ENCODE assay signal across 10 cellular contexts in the genomic region with DNA sequence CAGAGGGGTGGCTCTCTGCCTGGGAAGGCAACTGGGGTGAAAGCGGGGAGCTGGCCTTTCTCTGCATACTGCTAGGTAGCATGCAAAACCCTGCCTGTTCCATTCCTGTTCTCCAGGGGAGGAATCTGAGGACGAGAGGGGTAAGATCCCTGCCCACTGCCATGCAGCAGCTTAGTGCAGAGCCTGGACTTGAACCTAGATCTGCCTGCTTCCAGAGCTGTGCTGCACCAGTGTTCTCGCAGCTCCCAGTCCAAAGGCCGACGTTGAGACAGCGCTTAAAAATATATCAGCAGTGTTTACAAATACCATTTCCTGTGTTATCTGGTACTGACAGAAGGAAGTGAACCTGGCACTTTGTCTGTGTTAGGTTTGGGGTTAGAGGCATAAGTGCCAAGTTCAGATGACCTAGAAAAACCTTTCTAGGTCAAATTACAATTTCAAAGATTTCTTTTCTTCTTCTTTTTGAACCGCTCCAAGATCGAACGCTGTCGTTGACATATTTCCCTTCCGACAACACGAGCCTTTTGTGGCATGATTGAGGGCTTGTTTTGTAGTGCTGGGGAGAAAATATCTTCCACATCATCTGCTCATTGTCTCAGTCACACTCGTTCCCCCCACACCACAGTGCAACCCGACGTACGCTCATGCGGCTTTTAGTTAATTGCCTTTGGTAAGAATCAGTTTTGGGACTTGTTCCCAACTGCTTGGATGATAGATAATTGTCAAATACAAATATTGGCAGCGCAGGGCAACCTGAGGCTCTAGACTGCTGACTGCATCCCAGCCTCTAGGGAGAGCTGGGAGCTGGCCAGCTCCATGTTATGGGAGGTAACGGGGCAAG. TPM values are rescaled to one million over a fixed set of nuclear protein-coding genes. Genes with fewer than 3 reads are reported as not detected.
DNase-seq lines count a peak whose midpoint lies in the region; ATAC-seq and TF ChIP-seq lines count a peak whose summit lies in the region.
"Had no signal": no experiment of that assay in that cellular context is flagged by ENCODE, and none has a peak within 500 bp of the region (broad histone marks: within the 10 kb centered on the region; RNA-seq: fewer than 3 reads in every experiment).

No MANE protein-coding gene starts in this region.

- no peaks in the 10 kb centered on the region for H3K27me3 ChIP-seq in parathyroid adenoma (ENCODE audit: control insufficient read depth, insufficient read depth, low read length)

- peaks cover 49% of the 10 kb centered on the region for H3K27me3 Mint-ChIP-seq in activated CD4-positive, alpha-beta memory T cell treated with anti-CD3 and anti-CD28 coated beads, Interleukin-2, amount 10 ng/mL, durations not matched to agents 7 days and 5 days
- peaks cover 24% of the 10 kb centered on the region for H3K27me3 Mint-ChIP-seq in activated CD4-positive, alpha-beta memory T cell treated with anti-CD3 and anti-CD28 coated beads for 36 hours
- peaks cover 11% of the 10 kb centered on the region for H3K27me3 Mint-ChIP-seq in brain

- H2AFZ ChIP-seq in parathyroid adenoma = peak overlapping the region; percentile 46

- intact Hi-C loops in activated CD4-positive, alpha-beta memory T cell treated with anti-CD3 and anti-CD28 coated beads for 36 hours (cut with micrococcal nuclease) = loop anchor here (5.0 kb wide), 2 partner anchors 68 to 113 kb away; no protein-coding TSS in a partner anchor

- no peak overlapping the region for H3K9ac ChIP-seq in parathyroid adenoma

- H3K4me3 ChIP-seq in parathyroid adenoma (ENCODE audit: low read depth, low read length) = no peak overlapping the region
- H3K4me3 ChIP-seq: thoracic aorta had no signal

- H3K4me1 ChIP-seq in parathyroid adenoma = peaks cover 15% of the 10 kb centered on the region

- DNase-seq in activated CD4-positive, alpha-beta memory T cell treated with anti-CD3 and anti-CD28 coated beads, Interleukin-2, amount 10 ng/mL, durations not matched to agents 7 days and 5 days = peak; percentile 32
- DNase-seq in activated CD4-positive, alpha-beta memory T cell treated with anti-CD3 and anti-CD28 coated beads for 36 hours = no peak
- DNase-seq in NCI-H2196 treated with DMSO at 0.1 percent for 48 hours (lab: John Stamatoyannopoulos, UW; ENCODE audit: unreplicated experiment) = peak; percentile 71
- DNase-seq: C1 segment of cervical spinal cord had no signal

- H3K4me2 ChIP-seq in parathyroid adenoma (ENCODE audit: low read length) = peak overlapping the region; percentile 4

- no peaks in the 10 kb centered on the region for H3K9me3 ChIP-seq in parathyroid adenoma (ENCODE audit: control insufficient read depth, low read length)
- H3K9me3 ChIP-seq: thoracic aorta had no signal

- POLR2A ChIA-PET in activated CD4-positive, alpha-beta memory T cell treated with anti-CD3 and anti-CD28 coated beads, Interleukin-2, amount 10 ng/mL, durations not matched to agents 7 days and 5 days (lab: Charles Lee) = interaction anchor here (0.7 to 2.0 kb wide), 8 partner anchors 9 to 208 kb away, joined by 3 to 9 read pairs (median 4); no protein-coding TSS in a partner anchor
- POLR2A ChIA-PET in activated CD4-positive, alpha-beta memory T cell treated with anti-CD3 and anti-CD28 coated beads for 36 hours (lab: Charles Lee) = interaction anchor here (0.8 kb wide), 1 partner anchor 9 kb away, joined by 4 read pairs; no protein-coding TSS in a partner anchor

- no peaks in the 10 kb centered on the region for H3K79me2 ChIP-seq in parathyroid adenoma

- H3K4me1 Mint-ChIP-seq in activated CD4-positive, alpha-beta memory T cell treated with anti-CD3 and anti-CD28 coated beads, Interleukin-2, amount 10 ng/mL, durations not matched to agents 7 days and 5 days = peaks cover 54% of the 10 kb centered on the region
- peaks cover 67% of the 10 kb centered on the region for H3K4me1 Mint-ChIP-seq in activated CD4-positive, alpha-beta memory T cell treated with anti-CD3 and anti-CD28 coated beads for 36 hours (ENCODE audit: low read depth)
- H3K4me1 Mint-ChIP-seq in brain = peaks cover 87% of the 10 kb centered on the region

- H3K27ac Mint-ChIP-seq in activated CD4-positive, alpha-beta memory T cell treated with anti-CD3 and anti-CD28 coated beads, Interleukin-2, amount 10 ng/mL, durations not matched to agents 7 days and 5 days = peak overlapping the region; percentile 17
- H3K27ac Mint-ChIP-seq in activated CD4-positive, alpha-beta memory T cell treated with anti-CD3 and anti-CD28 coated beads for 36 hours = no peak overlapping the region
- H3K27ac Mint-ChIP-seq in brain = peak overlapping the region in 3 of 5 experiments; percentile 17 to 80 (median 76)

- H3K4me3 Mint-ChIP-seq in activated CD4-positive, alpha-beta memory T cell treated with anti-CD3 and anti-CD28 coated beads, Interleukin-2, amount 10 ng/mL, durations not matched to agents 7 days and 5 days = no peak overlapping the region
- H3K4me3 Mint-ChIP-seq in activated CD4-positive, alpha-beta memory T cell treated with anti-CD3 and anti-CD28 coated beads for 36 hours = no peak overlapping the region
- H3K4me3 Mint-ChIP-seq in brain = peak overlapping the region in 3 of 5 experiments; percentile 3 to 72 (median 14)

- CTCF ChIA-PET in activated CD4-positive, alpha-beta memory T cell treated with anti-CD3 and anti-CD28 coated beads, Interleukin-2, amount 10 ng/mL, durations not matched to agents 7 days and 5 days (lab: Charles Lee) = interaction anchor here (1.4 kb wide), 1 partner anchor 60 kb away, joined by 4 read pairs; no protein-coding TSS in a partner anchor
- CTCF ChIA-PET in activated CD4-positive, alpha-beta memory T cell treated with anti-CD3 and anti-CD28 coated beads for 36 hours (lab: Charles Lee) = interaction anchor here (0.7 to 2.5 kb wide), 2 partner anchors 24 to 209 kb away, joined by 3 to 7 read pairs; no protein-coding TSS in a partner anchor

- ATAC-seq in GM19397 (IDR thresholded peaks at IDR 0.05; ENCODE audit: unreplicated experiment) (no peak), HG02798 (IDR thresholded peaks at IDR 0.05; ENCODE audit: poor library complexity, unreplicated experiment) (no peak), GM21619 (IDR thresholded peaks at IDR 0.05; ENCODE audit: unreplicated experiment) (no peak)

- peaks cover 18% of the 10 kb centered on the region for H3K36me3 Mint-ChIP-seq in activated CD4-positive, alpha-beta memory T cell treated with anti-CD3 and anti-CD28 coated beads, Interleukin-2, amount 10 ng/mL, durations not matched to agents 7 days and 5 days (ENCODE audit: low read depth)
- peaks cover 9% of the 10 kb centered on the region for H3K36me3 Mint-ChIP-seq in activated CD4-positive, alpha-beta memory T cell treated with anti-CD3 and anti-CD28 coated beads for 36 hours
- no peaks in the 10 kb centered on the region for H3K36me3 Mint-ChIP-seq in brain

- no peaks in the 10 kb centered on the region for H3K36me3 ChIP-seq in parathyroid adenoma (ENCODE audit: control insufficient read depth, insufficient read depth, low read length)
- H3K36me3 ChIP-seq: thoracic aorta had no signal

- peak overlapping the region; percentile 16 for H3K27ac ChIP-seq in parathyroid adenoma
- H3K27ac ChIP-seq: thoracic aorta had no signal

- H3K9me3 Mint-ChIP-seq in activated CD4-positive, alpha-beta memory T cell treated with anti-CD3 and anti-CD28 coated beads, Interleukin-2, amount 10 ng/mL, durations not matched to agents 7 days and 5 days = peaks cover 17% of the 10 kb centered on the region
- H3K9me3 Mint-ChIP-seq in activated CD4-positive, alpha-beta memory T cell treated with anti-CD3 and anti-CD28 coated beads for 36 hours = peaks cover 12% of the 10 kb centered on the region
- H3K9me3 Mint-ChIP-seq in brain = peaks cover 0 to 2% (median 0%) of the 10 kb centered on the region in 5 experiments

- no peak for TF ChIP-seq CTCF in brain (conservative IDR thresholded peaks at IDR 0.05)
- no peak for TF ChIP-seq CTCF in parathyroid adenoma (IDR thresholded peaks at IDR 0.05)

RNA-seq across cellular contexts. Expression of gene TOX2, which starts 44.6 kb away (rescaled TPM):
- 1 to 10 TPM; 4.4 to 4.6 TPM for total RNA-seq in activated CD4-positive, alpha-beta memory T cell treated with anti-CD3 and anti-CD28 coated beads, Interleukin-2, amount 10 ng/mL, durations not matched to agents 7 days and 5 days
- total RNA-seq in activated CD4-positive, alpha-beta memory T cell treated with anti-CD3 and anti-CD28 coated beads for 36 hours = 1 to 10 TPM; 2.2 to 2.5 TPM
- 39.5 TPM for polyA plus RNA-seq in brain (ENCODE audit: insufficient read depth, low read depth, low replicate concordance)

Comparison
In these comparisons a context has a peak if more than half of its experiments do, and no peak if none do; other contexts are left out.
1. H3K4me3 Mint-ChIP-seq: peak in brain (3 of 5); none in activated CD4-positive, alpha-beta memory T cell treated with anti-CD3 and anti-CD28 coated beads, Interleukin-2, amount 10 ng/mL, durations not matched to agents 7 days and 5 days (single experiment) and activated CD4-positive, alpha-beta memory T cell treated with anti-CD3 and anti-CD28 coated beads for 36 hours (single experiment).